In genomic region chr2:15448242-15448839, GRCh38 we compare ENCODE assay signal across 29 cellular contexts.
"Had no signal": no experiment of that assay in that cellular context is flagged by ENCODE, and none has a peak within 500 bp of the region (broad histone marks: within the 10 kb centered on the region; RNA-seq: fewer than 3 reads in every experiment).

No MANE protein-coding gene starts in this region.

- H3K4me3 ChIP-seq: hepatocyte, lung, smooth muscle cell, stomach, thyroid gland had no signal

- H3K27me3 Mint-ChIP-seq: activated CD4-positive, alpha-beta memory T cell treated with anti-CD3 and anti-CD28 coated beads, Interleukin-2, amount 10 ng/mL, durations not matched to agents 7 days and 5 days; activated CD4-positive, alpha-beta T cell treated with anti-CD3 and anti-CD28 coated beads, Interleukin-2, amount 10 ng/mL, durations not matched to agents 7 days and 5 days; activated naive CD4-positive, alpha-beta T cell treated with anti-CD3 and anti-CD28 coated beads, Interleukin-2, amount 10 ng/mL, durations not matched to agents 7 days and 5 days; activated naive CD8-positive, alpha-beta T cell treated with anti-CD3 and anti-CD28 coated beads, Interleukin-2, amount 10 ng/mL, durations not matched to agents 7 days and 5 days; activated T-cell treated with anti-CD3 and anti-CD28 coated beads, Interleukin-2, amount 50 U/mL, for 24 hours; central memory CD8-positive, alpha-beta T cell; dendritic cell treated with granulocyte-macrophage colony-stimulating factor and Interleukin-4, amounts not matched to agents 40 ng/mL and 50 ng/mL, for 4 days; natural killer cell treated with Interleukin-12 subunit alpha and Interleukin-12 subunit beta and Interleukin-15 and Interleukin-18, amount 100 ng/mL, for 72 hours; stimulated activated memory B cell treated with anti-CD40 and anti-IgM and Interleukin-4, amounts not matched to agents 10 μg/mL and 1 μg/mL and 100 μg/mL, for 72 hours had no signal

- DNase-seq: activated CD4-positive, alpha-beta memory T cell treated with anti-CD3 and anti-CD28 coated beads, Interleukin-2, amount 10 ng/mL, durations not matched to agents 7 days and 5 days; activated CD4-positive, alpha-beta T cell treated with anti-CD3 and anti-CD28 coated beads for 1 hour; activated CD4-positive, alpha-beta T cell treated with anti-CD3 and anti-CD28 coated beads, Interleukin-2, amount 10 ng/mL, durations not matched to agents 7 days and 5 days; activated CD8-positive, alpha-beta memory T cell treated with anti-CD3 and anti-CD28 coated beads, Interleukin-2, amount 50 U/mL, for 48 hours; activated gamma-delta T cell; activated naive CD4-positive, alpha-beta T cell treated with anti-CD3 and anti-CD28 coated beads, Interleukin-2, amount 10 ng/mL, durations not matched to agents 7 days and 5 days; activated naive CD8-positive, alpha-beta T cell treated with anti-CD3 and anti-CD28 coated beads, Interleukin-2, amount 10 ng/mL, durations not matched to agents 7 days and 5 days; activated T-cell treated with anti-CD3 and anti-CD28 coated beads, Interleukin-2, amount 50 U/mL, for 24 hours; endodermal cell; foreskin keratinocyte; kidney; mesendoderm; posterior cingulate gyrus; stimulated activated CD4-positive, alpha-beta T cell treated with anti-CD3 and anti-CD28 coated beads, Interleukin-1b, Interleukin-23, amount 100 ng/mL, for 48 hours; stimulated activated CD4-positive, alpha-beta T cell treated with anti-CD3 and anti-CD28 coated beads, Interleukin-4, amount 100 ng/mL, for 4 hours; stimulated activated CD8-positive, alpha-beta memory T cell treated with anti-CD3 and anti-CD28 coated beads, Interleukin-4, amount 100 ng/mL, for 48 hours; stomach; T-helper 2 cell; thyroid gland had no signal

- H3K36me3 ChIP-seq: thyroid gland had no signal

- H3K4me1 Mint-ChIP-seq: activated CD4-positive, alpha-beta memory T cell treated with anti-CD3 and anti-CD28 coated beads, Interleukin-2, amount 10 ng/mL, durations not matched to agents 7 days and 5 days; activated CD4-positive, alpha-beta T cell treated with anti-CD3 and anti-CD28 coated beads, Interleukin-2, amount 10 ng/mL, durations not matched to agents 7 days and 5 days; activated naive CD4-positive, alpha-beta T cell treated with anti-CD3 and anti-CD28 coated beads, Interleukin-2, amount 10 ng/mL, durations not matched to agents 7 days and 5 days; activated naive CD8-positive, alpha-beta T cell treated with anti-CD3 and anti-CD28 coated beads, Interleukin-2, amount 10 ng/mL, durations not matched to agents 7 days and 5 days; central memory CD8-positive, alpha-beta T cell; stimulated activated memory B cell treated with anti-CD40 and anti-IgM and Interleukin-4, amounts not matched to agents 10 μg/mL and 1 μg/mL and 100 μg/mL, for 72 hours had no signal

- H3K9me3 Mint-ChIP-seq: activated naive CD4-positive, alpha-beta T cell treated with anti-CD3 and anti-CD28 coated beads, Interleukin-2, amount 10 ng/mL, durations not matched to agents 7 days and 5 days; central memory CD8-positive, alpha-beta T cell; natural killer cell treated with Interleukin-12 subunit alpha and Interleukin-12 subunit beta and Interleukin-15 and Interleukin-18, amount 100 ng/mL, for 72 hours had no signal

- H3K79me2 ChIP-seq: hepatocyte had no signal

- H3K9me3 ChIP-seq: stomach, thyroid gland had no signal

- H3K4me3 Mint-ChIP-seq: activated CD4-positive, alpha-beta memory T cell treated with anti-CD3 and anti-CD28 coated beads, Interleukin-2, amount 10 ng/mL, durations not matched to agents 7 days and 5 days; activated CD4-positive, alpha-beta T cell treated with anti-CD3 and anti-CD28 coated beads, Interleukin-2, amount 10 ng/mL, durations not matched to agents 7 days and 5 days; activated naive CD4-positive, alpha-beta T cell treated with anti-CD3 and anti-CD28 coated beads, Interleukin-2, amount 10 ng/mL, durations not matched to agents 7 days and 5 days; activated naive CD8-positive, alpha-beta T cell treated with anti-CD3 and anti-CD28 coated beads, Interleukin-2, amount 10 ng/mL, durations not matched to agents 7 days and 5 days; activated T-cell treated with anti-CD3 and anti-CD28 coated beads, Interleukin-2, amount 50 U/mL, for 24 hours; central memory CD8-positive, alpha-beta T cell; dendritic cell treated with granulocyte-macrophage colony-stimulating factor and Interleukin-4, amounts not matched to agents 40 ng/mL and 50 ng/mL, for 4 days; endodermal cell; natural killer cell treated with Interleukin-12 subunit alpha and Interleukin-12 subunit beta and Interleukin-15 and Interleukin-18, amount 100 ng/mL, for 72 hours; stimulated activated memory B cell treated with anti-CD40 and anti-IgM and Interleukin-4, amounts not matched to agents 10 μg/mL and 1 μg/mL and 100 μg/mL, for 72 hours; WTC11 had no signal

- H3K27me3 ChIP-seq: foreskin keratinocyte, hepatocyte, stomach, thyroid gland had no signal

- H2AFZ ChIP-seq: hepatocyte had no signal

- H3K4me1 ChIP-seq: foreskin keratinocyte, thyroid gland had no signal

- H3K27ac Mint-ChIP-seq: activated CD4-positive, alpha-beta memory T cell treated with anti-CD3 and anti-CD28 coated beads, Interleukin-2, amount 10 ng/mL, durations not matched to agents 7 days and 5 days; activated CD4-positive, alpha-beta T cell treated with anti-CD3 and anti-CD28 coated beads, Interleukin-2, amount 10 ng/mL, durations not matched to agents 7 days and 5 days; activated naive CD4-positive, alpha-beta T cell treated with anti-CD3 and anti-CD28 coated beads, Interleukin-2, amount 10 ng/mL, durations not matched to agents 7 days and 5 days; activated naive CD8-positive, alpha-beta T cell treated with anti-CD3 and anti-CD28 coated beads, Interleukin-2, amount 10 ng/mL, durations not matched to agents 7 days and 5 days; activated T-cell treated with anti-CD3 and anti-CD28 coated beads, Interleukin-2, amount 50 U/mL, for 24 hours; dendritic cell treated with granulocyte-macrophage colony-stimulating factor and Interleukin-4, amounts not matched to agents 40 ng/mL and 50 ng/mL, for 4 days; endodermal cell; natural killer cell treated with Interleukin-12 subunit alpha and Interleukin-12 subunit beta and Interleukin-15 and Interleukin-18, amount 100 ng/mL, for 72 hours; stimulated activated memory B cell treated with anti-CD40 and anti-IgM and Interleukin-4, amounts not matched to agents 10 μg/mL and 1 μg/mL and 100 μg/mL, for 72 hours; WTC11 had no signal

- H3K4me2 ChIP-seq: hepatocyte, smooth muscle cell had no signal

- ATAC-seq: esophagus mucosa; foreskin keratinocyte; natural killer cell treated with Interleukin-12 subunit alpha and Interleukin-12 subunit beta and Interleukin-15 and Interleukin-18, amount 100 ng/mL, for 72 hours; sciatic nerve; stimulated activated memory B cell treated with anti-CD40 and anti-IgM and Interleukin-4, amounts not matched to agents 10 μg/mL and 1 μg/mL and 100 μg/mL, for 72 hours; WTC11 had no signal

- FAIRE-seq: kidney had no signal

- H3K27ac ChIP-seq: foreskin keratinocyte, hepatocyte, stomach, thyroid gland had no signal
